Comparison of ENCODE assay signal across 8 cellular contexts in genomic region chr5:80193421-80193820, GRCh38.
DNase-seq lines count a peak whose midpoint lies in the region; ATAC-seq and TF ChIP-seq lines count a peak whose summit lies in the region.

No MANE protein-coding gene starts in this region.

- H4K20me1 ChIP-seq in HCT116 (ENCODE audit: insufficient read depth), result no peaks in the 10 kb centered on the region

- H2AFZ ChIP-seq in HCT116 (ENCODE audit: low read depth, low read length, poor library complexity, severe bottlenecking) (no peak overlapping the region), parathyroid adenoma (peak overlapping the region; percentile 72)

- no peak for TF ChIP-seq RAD21 in HCT116 (IDR thresholded peaks at IDR 0.05; ENCODE audit: low read depth)

- H3K27ac ChIP-seq in HCT116 (ENCODE audit: low read depth, low read length) (no peak overlapping the region), parathyroid adenoma (peak overlapping the region; percentile 0)
- peak overlapping the region; percentile 74 for H3K27ac ChIP-seq in effector memory CD4-positive, alpha-beta T cell (ENCODE audit: insufficient read depth, low read length, poor library complexity, severe bottlenecking)

- DNase-seq in HCT116 (ENCODE audit: low read depth, low spot score) (no peak), NCI-H748 (lab: John Stamatoyannopoulos, UW; ENCODE audit: unreplicated experiment) (peak; percentile 99), NCI-H226 (no peak), NK-92 (lab: John Stamatoyannopoulos, UW; ENCODE audit: unreplicated experiment) (no peak)
- DNase-seq in effector memory CD4-positive, alpha-beta T cell, result no peak

- POLR2A ChIA-PET in HCT116 (lab: Charles Lee), result no interaction called here

- H3K27me3 ChIP-seq in HCT116 (ENCODE audit: insufficient read depth, low read length) (no peaks in the 10 kb centered on the region), parathyroid adenoma (ENCODE audit: control insufficient read depth, insufficient read depth, low read length) (no peaks in the 10 kb centered on the region)
- H3K27me3 ChIP-seq in effector memory CD4-positive, alpha-beta T cell (replicated peaks; ENCODE audit: control insufficient read depth, insufficient read depth, low read length, poor library complexity, severe bottlenecking), result no peaks in the 10 kb centered on the region

- RAD21 ChIA-PET in HCT116 (lab: Charles Lee; ENCODE audit: low non-redundant PET in 1 of 2, low total read pairs in 2 of 2, uncharacterized antibody in 2 of 2, unreplicated experiment in 2 of 2), result no interaction called here

- no peak overlapping the region for H3K4me3 ChIP-seq in HCT116 (replicated peaks in 1 of 2; ENCODE audit: low read depth in 1 of 2, low read length in 2 of 2)
- H3K4me3 ChIP-seq in effector memory CD4-positive, alpha-beta T cell (ENCODE audit: insufficient read depth, low read depth, low read length, poor library complexity, severe bottlenecking), result peak overlapping the region; percentile 7
- H3K4me3 ChIP-seq in parathyroid adenoma (ENCODE audit: low read depth, low read length), result no peak overlapping the region

- no peaks in the 10 kb centered on the region for H3K9me3 ChIP-seq in HCT116 (ENCODE audit: control insufficient read depth in 1 of 2, insufficient read depth in 1 of 2, low read depth in 1 of 2, low read length in 2 of 2)
- no peaks in the 10 kb centered on the region for H3K9me3 ChIP-seq in effector memory CD4-positive, alpha-beta T cell (ENCODE audit: control insufficient read depth, low read length)
- H3K9me3 ChIP-seq in parathyroid adenoma (ENCODE audit: control insufficient read depth, low read length), result no peaks in the 10 kb centered on the region

- intact Hi-C loops in HCT116 (cut with micrococcal nuclease), result no loop called here

- H3K9me2 ChIP-seq in HCT116 (ENCODE audit: insufficient read depth), result no peaks in the 10 kb centered on the region

- H3K4me1 ChIP-seq in HCT116 (ENCODE audit: control insufficient read depth in 1 of 2, insufficient read depth in 2 of 2, low read length in 2 of 2), result peaks cover 17 to 24% of the 10 kb centered on the region in 2 experiments
- peaks cover 61% of the 10 kb centered on the region for H3K4me1 ChIP-seq in effector memory CD4-positive, alpha-beta T cell (ENCODE audit: control insufficient read depth, insufficient read depth, low read length, poor library complexity, severe bottlenecking)
- H3K4me1 ChIP-seq in parathyroid adenoma, result peaks cover 18% of the 10 kb centered on the region

- TF ChIP-seq CTCF in HCT116 (IDR thresholded peaks at IDR 0.05 in 2 of 3, conservative IDR thresholded peaks at IDR 0.05 in 1 of 3; ENCODE audit: borderline replicate concordance in 1 of 3, insufficient read depth in 1 of 3, low read depth in 2 of 3, low read length in 2 of 3), result no peak
- TF ChIP-seq CTCF in parathyroid adenoma (IDR thresholded peaks at IDR 0.05), result no peak

- H3K9ac ChIP-seq in HCT116 (ENCODE audit: low read length) (no peak overlapping the region), parathyroid adenoma (no peak overlapping the region)

- H3K79me2 ChIP-seq in HCT116 (ENCODE audit: insufficient read depth, low read length) (0 out of 2 replicates have a peak, but pooled peaks cover 3% of the 10 kb centered on the region), parathyroid adenoma (peaks cover 2% of the 10 kb centered on the region)

- ATAC-seq in HCT116, result no peak
- ATAC-seq in GM18517 (IDR thresholded peaks at IDR 0.05; ENCODE audit: unreplicated experiment), result no peak
- ATAC-seq in GM18502 (IDR thresholded peaks at IDR 0.05; ENCODE audit: poor library complexity, unreplicated experiment), result no peak

- TF ChIP-seq POLR2A in HCT116 (IDR thresholded peaks at IDR 0.05; ENCODE audit: borderline replicate concordance, extremely low read depth, insufficient read depth, insufficient read length), result no peak

- CTCF ChIA-PET in HCT116 (lab: Charles Lee), result no interaction called here

- H3K36me3 ChIP-seq in HCT116 (ENCODE audit: control insufficient read depth in 1 of 2, insufficient read depth in 2 of 2, low read length in 2 of 2), result no peaks in the 10 kb centered on the region
- H3K36me3 ChIP-seq in effector memory CD4-positive, alpha-beta T cell (ENCODE audit: control insufficient read depth, insufficient read depth, low read length), result peaks cover 6% of the 10 kb centered on the region
- H3K36me3 ChIP-seq in parathyroid adenoma (ENCODE audit: control insufficient read depth, insufficient read depth, low read length), result no peaks in the 10 kb centered on the region

- H3K4me2 ChIP-seq in HCT116 (ENCODE audit: low read length) (no peak overlapping the region), parathyroid adenoma (ENCODE audit: low read length) (no peak overlapping the region)

- no TSS peak for BruUV-seq in HCT116 (replicated peaks; lab: Mats Ljungman, UMichigan)

TF ChIP-seq in HCT116, 20 proteins besides CTCF, POLR2A, EP300 and RAD21:
- TF ChIP-seq REST (IDR thresholded peaks at IDR 0.05; ENCODE audit: low read depth) (no peak), TCF7L2 (IDR thresholded peaks at IDR 0.05; ENCODE audit: borderline replicate concordance, extremely low read depth, insufficient read depth, insufficient read length) (peak; percentile 42), YY1 (IDR thresholded peaks at IDR 0.05; ENCODE audit: extremely low read depth, insufficient replicate concordance, low read depth, low read length) (no peak)
